Comparison of ENCODE assay signal across 1 cellular context in genomic region chr6:138569970-138570715, GRCh38.
TF ChIP-seq lines count a peak whose summit lies in the region.

No MANE protein-coding gene starts in this region.

TF ChIP-seq in HepG2, 621 proteins besides CTCF, POLR2A, EP300 and RAD21 (continued from another document and continues in another):
- TF ChIP-seq, protein P1, sequence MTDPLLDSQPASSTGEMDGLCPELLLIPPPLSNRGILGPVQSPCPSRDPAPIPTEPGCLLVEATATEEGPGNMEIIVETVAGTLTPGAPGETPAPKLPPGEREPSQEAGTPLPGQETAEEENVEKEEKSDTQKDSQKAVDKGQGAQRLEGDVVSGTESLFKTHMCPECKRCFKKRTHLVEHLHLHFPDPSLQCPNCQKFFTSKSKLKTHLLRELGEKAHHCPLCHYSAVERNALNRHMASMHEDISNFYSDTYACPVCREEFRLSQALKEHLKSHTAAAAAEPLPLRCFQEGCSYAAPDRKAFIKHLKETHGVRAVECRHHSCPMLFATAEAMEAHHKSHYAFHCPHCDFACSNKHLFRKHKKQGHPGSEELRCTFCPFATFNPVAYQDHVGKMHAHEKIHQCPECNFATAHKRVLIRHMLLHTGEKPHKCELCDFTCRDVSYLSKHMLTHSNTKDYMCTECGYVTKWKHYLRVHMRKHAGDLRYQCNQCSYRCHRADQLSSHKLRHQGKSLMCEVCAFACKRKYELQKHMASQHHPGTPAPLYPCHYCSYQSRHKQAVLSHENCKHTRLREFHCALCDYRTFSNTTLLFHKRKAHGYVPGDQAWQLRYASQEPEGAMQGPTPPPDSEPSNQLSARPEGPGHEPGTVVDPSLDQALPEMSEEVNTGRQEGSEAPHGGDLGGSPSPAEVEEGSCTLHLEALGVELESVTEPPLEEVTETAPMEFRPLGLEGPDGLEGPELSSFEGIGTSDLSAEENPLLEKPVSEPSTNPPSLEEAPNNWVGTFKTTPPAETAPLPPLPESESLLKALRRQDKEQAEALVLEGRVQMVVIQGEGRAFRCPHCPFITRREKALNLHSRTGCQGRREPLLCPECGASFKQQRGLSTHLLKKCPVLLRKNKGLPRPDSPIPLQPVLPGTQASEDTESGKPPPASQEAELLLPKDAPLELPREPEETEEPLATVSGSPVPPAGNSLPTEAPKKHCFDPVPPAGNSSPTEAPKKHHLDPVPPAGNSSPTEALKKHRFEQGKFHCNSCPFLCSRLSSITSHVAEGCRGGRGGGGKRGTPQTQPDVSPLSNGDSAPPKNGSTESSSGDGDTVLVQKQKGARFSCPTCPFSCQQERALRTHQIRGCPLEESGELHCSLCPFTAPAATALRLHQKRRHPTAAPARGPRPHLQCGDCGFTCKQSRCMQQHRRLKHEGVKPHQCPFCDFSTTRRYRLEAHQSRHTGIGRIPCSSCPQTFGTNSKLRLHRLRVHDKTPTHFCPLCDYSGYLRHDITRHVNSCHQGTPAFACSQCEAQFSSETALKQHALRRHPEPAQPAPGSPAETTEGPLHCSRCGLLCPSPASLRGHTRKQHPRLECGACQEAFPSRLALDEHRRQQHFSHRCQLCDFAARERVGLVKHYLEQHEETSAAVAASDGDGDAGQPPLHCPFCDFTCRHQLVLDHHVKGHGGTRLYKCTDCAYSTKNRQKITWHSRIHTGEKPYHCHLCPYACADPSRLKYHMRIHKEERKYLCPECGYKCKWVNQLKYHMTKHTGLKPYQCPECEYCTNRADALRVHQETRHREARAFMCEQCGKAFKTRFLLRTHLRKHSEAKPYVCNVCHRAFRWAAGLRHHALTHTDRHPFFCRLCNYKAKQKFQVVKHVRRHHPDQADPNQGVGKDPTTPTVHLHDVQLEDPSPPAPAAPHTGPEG (CRISPR knock-in tag; IDR thresholded peaks at IDR 0.05): no peak
- no peak for TF ChIP-seq ZBTB40 (IDR thresholded peaks at IDR 0.05)
- no peak for TF ChIP-seq ZBTB40 (CRISPR knock-in tag; IDR thresholded peaks at IDR 0.05)
- TF ChIP-seq ISX (CRISPR knock-in tag; conservative IDR thresholded peaks at IDR 0.05): no peak
- no peak for TF ChIP-seq TCF12 (IDR thresholded peaks at IDR 0.05)
- no peak for TF ChIP-seq TCF12 (CRISPR knock-in tag; IDR thresholded peaks at IDR 0.05)
- TF ChIP-seq HOXD1 (CRISPR knock-in tag; IDR thresholded peaks at IDR 0.05): no peak
- TF ChIP-seq NR1H2 (CRISPR knock-in tag; IDR thresholded peaks at IDR 0.05; ENCODE audit: borderline replicate concordance, low read depth): no peak
- no peak for TF ChIP-seq ONECUT2 (CRISPR knock-in tag; IDR thresholded peaks at IDR 0.05)
- TF ChIP-seq, protein P2, sequence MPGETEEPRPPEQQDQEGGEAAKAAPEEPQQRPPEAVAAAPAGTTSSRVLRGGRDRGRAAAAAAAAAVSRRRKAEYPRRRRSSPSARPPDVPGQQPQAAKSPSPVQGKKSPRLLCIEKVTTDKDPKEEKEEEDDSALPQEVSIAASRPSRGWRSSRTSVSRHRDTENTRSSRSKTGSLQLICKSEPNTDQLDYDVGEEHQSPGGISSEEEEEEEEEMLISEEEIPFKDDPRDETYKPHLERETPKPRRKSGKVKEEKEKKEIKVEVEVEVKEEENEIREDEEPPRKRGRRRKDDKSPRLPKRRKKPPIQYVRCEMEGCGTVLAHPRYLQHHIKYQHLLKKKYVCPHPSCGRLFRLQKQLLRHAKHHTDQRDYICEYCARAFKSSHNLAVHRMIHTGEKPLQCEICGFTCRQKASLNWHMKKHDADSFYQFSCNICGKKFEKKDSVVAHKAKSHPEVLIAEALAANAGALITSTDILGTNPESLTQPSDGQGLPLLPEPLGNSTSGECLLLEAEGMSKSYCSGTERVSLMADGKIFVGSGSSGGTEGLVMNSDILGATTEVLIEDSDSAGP (CRISPR knock-in tag; IDR thresholded peaks at IDR 0.05; ENCODE audit: borderline replicate concordance): peak; percentile 73; the same call in 1 of the 2 replicates
- no peak for TF ChIP-seq ZNF512 (CRISPR knock-in tag; IDR thresholded peaks at IDR 0.05)
- TF ChIP-seq HOXA5 (CRISPR knock-in tag; IDR thresholded peaks at IDR 0.05): no peak
- no peak for TF ChIP-seq SMAD1 (CRISPR knock-in tag; IDR thresholded peaks at IDR 0.05; ENCODE audit: borderline replicate concordance, low read depth)
- TF ChIP-seq NFRKB (IDR thresholded peaks at IDR 0.05): no peak
- TF ChIP-seq IKZF1 (IDR thresholded peaks at IDR 0.05): no peak
- no peak for TF ChIP-seq TSC22D2 (CRISPR knock-in tag; IDR thresholded peaks at IDR 0.05; ENCODE audit: borderline replicate concordance)
- no peak for TF ChIP-seq MYNN (CRISPR knock-in tag; IDR thresholded peaks at IDR 0.05; ENCODE audit: low read depth)
- no peak for TF ChIP-seq ZNF121 (CRISPR knock-in tag; IDR thresholded peaks at IDR 0.05)
- no peak for TF ChIP-seq HOXA7 (CRISPR knock-in tag; IDR thresholded peaks at IDR 0.05)
- TF ChIP-seq ZNF646 (CRISPR knock-in tag; IDR thresholded peaks at IDR 0.05): peak; percentile 66; the same call in 1 of the 2 replicates
- TF ChIP-seq, protein P3, sequence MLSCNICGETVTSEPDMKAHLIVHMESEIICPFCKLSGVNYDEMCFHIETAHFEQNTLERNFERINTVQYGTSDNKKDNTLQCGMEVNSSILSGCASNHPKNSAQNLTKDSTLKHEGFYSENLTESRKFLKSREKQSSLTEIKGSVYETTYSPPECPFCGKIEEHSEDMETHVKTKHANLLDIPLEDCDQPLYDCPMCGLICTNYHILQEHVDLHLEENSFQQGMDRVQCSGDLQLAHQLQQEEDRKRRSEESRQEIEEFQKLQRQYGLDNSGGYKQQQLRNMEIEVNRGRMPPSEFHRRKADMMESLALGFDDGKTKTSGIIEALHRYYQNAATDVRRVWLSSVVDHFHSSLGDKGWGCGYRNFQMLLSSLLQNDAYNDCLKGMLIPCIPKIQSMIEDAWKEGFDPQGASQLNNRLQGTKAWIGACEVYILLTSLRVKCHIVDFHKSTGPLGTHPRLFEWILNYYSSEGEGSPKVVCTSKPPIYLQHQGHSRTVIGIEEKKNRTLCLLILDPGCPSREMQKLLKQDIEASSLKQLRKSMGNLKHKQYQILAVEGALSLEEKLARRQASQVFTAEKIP (CRISPR knock-in tag; IDR thresholded peaks at IDR 0.05; ENCODE audit: borderline replicate concordance): no peak
